ENCODE assay signal across 15 cellular contexts in genomic region chr9:114177423-114178064, GRCh38. TPM values are rescaled to one million over a fixed set of nuclear protein-coding genes. Genes with fewer than 3 reads are reported as not detected.
DNase-seq lines count a peak whose midpoint lies in the region; ATAC-seq and TF ChIP-seq lines count a peak whose summit lies in the region.
"Had no signal": no experiment of that assay in that cellular context is flagged by ENCODE, and none has a peak within 500 bp of the region (broad histone marks: within the 10 kb centered on the region; RNA-seq: fewer than 3 reads in every experiment).

No MANE protein-coding gene starts in this region.

- no peaks in the 10 kb centered on the region for H3K36me3 ChIP-seq in heart left ventricle
- H3K36me3 ChIP-seq in adipocyte (ENCODE audit: control insufficient read depth, insufficient read depth, low read length, severe bottlenecking): peaks cover 14% of the 10 kb centered on the region
- H3K36me3 ChIP-seq in upper lobe of left lung: no peaks in the 10 kb centered on the region
- no peaks in the 10 kb centered on the region for H3K36me3 ChIP-seq in left lung

- 28 to 41% (median 38%) methylated on average over 6 of the region's 6 CpGs for WGBS in heart left ventricle, 4 donors
- 62 to 65% methylated on average over 5 to 6 of the region's 6 CpGs for WGBS in upper lobe of left lung, 2 donors

- peaks cover 3 to 97% (median 73%) of the 10 kb centered on the region in 12 donors for H3K4me1 ChIP-seq in heart left ventricle
- peaks cover 40% of the 10 kb centered on the region for H3K4me1 ChIP-seq in adipocyte (ENCODE audit: control insufficient read depth, insufficient read depth, low read length)
- H3K4me1 ChIP-seq in upper lobe of left lung: peaks cover 4 to 28% (median 9%) of the 10 kb centered on the region in 4 donors
- peaks cover 0 to 12% of the 10 kb centered on the region in 2 donors for H3K4me1 ChIP-seq in left lung

- no peak overlapping the region for H3K9ac ChIP-seq in adipocyte (ENCODE audit: low read length)

- TF ChIP-seq POLR2A in heart left ventricle (IDR thresholded peaks at IDR 0.05) (no peak), upper lobe of left lung (IDR thresholded peaks at IDR 0.05) (no peak)

- H3K4me3 ChIP-seq in heart left ventricle (no peak overlapping the region), adipocyte (ENCODE audit: low read length) (no peak overlapping the region), upper lobe of left lung (no peak overlapping the region), left lung (no peak overlapping the region)

- ATAC-seq in heart left ventricle (peak in 1 of 4 donors; percentile 7), upper lobe of left lung (ENCODE audit: low FRiP score in 2 of 2) (no peak), HG03354 (IDR thresholded peaks at IDR 0.05; ENCODE audit: poor library complexity, severe bottlenecking, unreplicated experiment) (no peak), left lung (no peak), GM21737 (IDR thresholded peaks at IDR 0.05; ENCODE audit: unreplicated experiment) (no peak)
- ATAC-seq: stimulated activated effector memory CD8-positive, alpha-beta T cell treated with anti-CD3 and anti-CD28 coated beads, Interleukin-12 subunit alpha, Interleukin-12 subunit beta, amount 100 ng/mL, for 72 hours had no signal

- DNase-seq in heart left ventricle (peak in 2 of 5 donors; percentile 21 to 23), cardiac septum (ENCODE audit: low spot score) (no peak), adipocyte (ENCODE audit: low read depth) (peak; percentile 60), islet precursor cell (peak; percentile 76), upper lobe of left lung (no peak), left lung (no peak)
- DNase-seq: activated CD4-positive, CD25-positive, alpha-beta regulatory T cell treated with anti-CD3 and anti-CD28 coated beads, Interleukin-2, amount 50 U/mL, for 72 hours; activated naive CD4-positive, alpha-beta T cell treated with Interleukin-2 at 50 U/mL for 16 hours; AML-193; erythroblast; midbrain; stimulated activated CD4-positive, alpha-beta T cell treated with anti-CD3 and anti-CD28 coated beads, Interleukin-12 subunit alpha, Interleukin-12 subunit beta, amount 100 ng/mL, for 4 hours had no signal

- intact Hi-C loops in heart left ventricle (cut with DNase I) (loop anchor here in 3 of 10 donors (2.0 to 5.0 kb wide), 4 partner anchors 29 to 60 kb away; no protein-coding TSS in a partner anchor), cardiac septum (cut with DNase I) (no loop called here), left lung (cut with DNase I) (no loop called here)

- H3K9me3 ChIP-seq in heart left ventricle: no peaks in the 10 kb centered on the region
- H3K9me3 ChIP-seq in adipocyte (ENCODE audit: control insufficient read depth, low read length): no peaks in the 10 kb centered on the region
- H3K9me3 ChIP-seq in upper lobe of left lung: no peaks in the 10 kb centered on the region
- H3K9me3 ChIP-seq in left lung: no peaks in the 10 kb centered on the region

- TF ChIP-seq CTCF in heart left ventricle (IDR thresholded peaks at IDR 0.05): no peak
- no peak for TF ChIP-seq CTCF in upper lobe of left lung (IDR thresholded peaks at IDR 0.05)
- no peak for TF ChIP-seq CTCF in left lung (IDR thresholded peaks at IDR 0.05)

- H3K27me3 ChIP-seq in heart left ventricle: no peaks in the 10 kb centered on the region
- no peaks in the 10 kb centered on the region for H3K27me3 ChIP-seq in adipocyte (replicated peaks; ENCODE audit: control insufficient read depth, insufficient read depth, low read length)
- H3K27me3 ChIP-seq in upper lobe of left lung: no peaks in the 10 kb centered on the region
- H3K27me3 ChIP-seq in left lung: no peaks in the 10 kb centered on the region

- no peak for TF ChIP-seq EP300 in upper lobe of left lung (IDR thresholded peaks at IDR 0.05)

- peak overlapping the region in 10 of 12 donors; percentile 37 to 89 (median 84) for H3K27ac ChIP-seq in heart left ventricle
- peak overlapping the region in 3 of 4 donors; percentile 24 to 44 (median 32) for H3K27ac ChIP-seq in upper lobe of left lung
- no peak overlapping the region for H3K27ac ChIP-seq in left lung

RNA-seq across cellular contexts. Expression of gene COL27A1, which starts 22.2 kb away (rescaled TPM):
- total RNA-seq in heart left ventricle: 10 to 100 TPM in 1 of 9 donors, 1 to 10 TPM in 8; 2.3 to 10.8 (median 5.2) TPM
- polyA plus RNA-seq in heart left ventricle: 10 to 100 TPM in 1 of 2 donors, 1 to 10 TPM in 1; 2.7 to 14.2 TPM
- 12.8 TPM for total RNA-seq in cardiac septum
- 10 to 100 TPM in 3 of 6 donors, 1 to 10 TPM in 3; 4.0 to 55.5 (median 9.2) TPM for total RNA-seq in upper lobe of left lung
- total RNA-seq in left lung: 10 to 100 TPM; 15.8 to 23.5 TPM

Comparison
In these comparisons a context has a peak if more than half of its experiments do, and no peak if none do; other contexts are left out.
1. DNase-seq: peak in adipocyte (single experiment) and islet precursor cell (single experiment); none in cardiac septum (single experiment), upper lobe of left lung (0 of 2) and left lung (0 of 2).
2. H3K27ac ChIP-seq: peak in heart left ventricle (10 of 12) and upper lobe of left lung (3 of 4); none in left lung (0 of 2).